In genomic region chr6:169638388-169638787, GRCh38 we compare ENCODE assay signal across 27 cellular contexts.
"Had no signal": no experiment of that assay in that cellular context is flagged by ENCODE, and none has a peak within 500 bp of the region (broad histone marks: within the 10 kb centered on the region; RNA-seq: fewer than 3 reads in every experiment).

No MANE protein-coding gene starts in this region.

- H2AFZ ChIP-seq: neural progenitor cell had no signal

- DNase-seq: colonic mucosa; effector CD8-positive, alpha-beta T cell; endodermal cell; foreskin melanocyte; glutamatergic neuron; heart right ventricle; hippocampal formation; kidney glomerular epithelial cell; left ventricle myocardium superior; naive thymus-derived CD4-positive, alpha-beta T cell; psoas muscle; right cardiac atrium; sigmoid colon; spleen; stimulated activated CD4-positive, alpha-beta T cell treated with anti-CD3 and anti-CD28 coated beads, Interleukin-4, amount 100 ng/mL, for 4 hours; stimulated activated naive CD8-positive, alpha-beta T cell treated with anti-CD3 and anti-CD28 coated beads, Interleukin-15, Interleukin-2, amounts not matched to agents 100 U/mL and 50 U/mL, for 24 hours; substantia nigra; testis; tibial artery; uterus had no signal

- H3K4me2 ChIP-seq: neural progenitor cell had no signal

- H3K9me3 ChIP-seq: colonic mucosa, heart right ventricle, psoas muscle, sigmoid colon, spleen, testis, tibial artery, upper lobe of left lung, uterus had no signal

- FAIRE-seq: islet of Langerhans had no signal

- H3K9ac ChIP-seq: neural progenitor cell had no signal

- ATAC-seq: esophagus mucosa; left ventricle myocardium superior; psoas muscle; stimulated activated memory B cell treated with anti-CD40 and anti-IgM and Interleukin-4, amounts not matched to agents 10 μg/mL and 1 μg/mL and 100 μg/mL, for 72 hours; stimulated activated naive CD8-positive, alpha-beta T cell treated with anti-CD3 and anti-CD28 coated beads, Interleukin-15, Interleukin-2, amounts not matched to agents 100 U/mL and 50 U/mL, for 24 hours had no signal

- H3K27me3 ChIP-seq: colonic mucosa, heart right ventricle, neural progenitor cell, sigmoid colon, spleen, testis, tibial artery, upper lobe of left lung, uterus had no signal

- H3K4me1 ChIP-seq: colonic mucosa, neural progenitor cell, psoas muscle, spleen, testis, tibial artery, upper lobe of left lung, uterus had no signal

- H3K27ac ChIP-seq: colonic mucosa, epithelial cell of prostate, heart right ventricle, neural progenitor cell, psoas muscle, sigmoid colon, spleen, testis, tibial artery, upper lobe of left lung, uterus had no signal

- H3K4me3 ChIP-seq: colonic mucosa, heart right ventricle, lung, neural progenitor cell, psoas muscle, sigmoid colon, spleen, testis, tibial artery, upper lobe of left lung, uterus had no signal

- H3K36me3 ChIP-seq: colonic mucosa, neural progenitor cell, uterus had no signal
